8 cellular contexts compared by ENCODE assay signal in genomic region chr12:101570022-101570421, GRCh38. TPM values are rescaled to one million over a fixed set of nuclear protein-coding genes. Genes with fewer than 3 reads are reported as not detected.
DNase-seq lines count a peak whose midpoint lies in the region; ATAC-seq and TF ChIP-seq lines count a peak whose summit lies in the region.

No MANE protein-coding gene starts in this region.

- intact Hi-C loops in ascending aorta (cut with DNase I) (loop anchor here (5.0 to 10.0 kb wide), 2 partner anchors 177 to 265 kb away; partner anchors contain the start of gene GNPTAB), left colon (cut with DNase I, micrococcal nuclease) (no loop called here)

- peak in 2 of 3 experiments; percentile 12 to 19 for TF ChIP-seq CTCF in ascending aorta (IDR thresholded peaks at IDR 0.05)

- no peak overlapping the region for H3K27ac Mint-ChIP-seq in activated T-cell treated with anti-CD3 and anti-CD28 coated beads, Interleukin-2, amount 50 U/mL, for 72 hours

- DNase-seq in Caki2 (ENCODE audit: low read depth) (peak; percentile 8), LoVo (ENCODE audit: low spot score) (peak; percentile 64), ascending aorta (ENCODE audit: low spot score in 2 of 2) (no peak), left colon (no peak), NCI-H146 treated with DMSO at 0.1 percent for 48 hours (lab: John Stamatoyannopoulos, UW; ENCODE audit: unreplicated experiment) (no peak)
- DNase-seq in activated T-cell treated with anti-CD3 and anti-CD28 coated beads, Interleukin-2, amount 50 U/mL, for 72 hours: no peak

- no peaks in the 10 kb centered on the region for H3K4me1 ChIP-seq in ascending aorta

- ATAC-seq in left colon (peak; percentile 81), GM21367 (IDR thresholded peaks at IDR 0.05; ENCODE audit: unreplicated experiment) (no peak), GM18861 (IDR thresholded peaks at IDR 0.05; ENCODE audit: unreplicated experiment) (no peak)
- no peak for ATAC-seq in activated T-cell treated with anti-CD3 and anti-CD28 coated beads, Interleukin-2, amount 50 U/mL, for 72 hours (replicated peaks in 1 of 2)

- no peaks in the 10 kb centered on the region for H3K36me3 Mint-ChIP-seq in activated T-cell treated with anti-CD3 and anti-CD28 coated beads, Interleukin-2, amount 50 U/mL, for 72 hours (ENCODE audit: insufficient read depth in 2 of 2)

- no peaks in the 10 kb centered on the region for H3K9me3 Mint-ChIP-seq in activated T-cell treated with anti-CD3 and anti-CD28 coated beads, Interleukin-2, amount 50 U/mL, for 72 hours

- H3K4me1 Mint-ChIP-seq in activated T-cell treated with anti-CD3 and anti-CD28 coated beads, Interleukin-2, amount 50 U/mL, for 72 hours (ENCODE audit: low read depth): peaks cover 11% of the 10 kb centered on the region

- peaks cover 14% of the 10 kb centered on the region for H3K27me3 Mint-ChIP-seq in activated T-cell treated with anti-CD3 and anti-CD28 coated beads, Interleukin-2, amount 50 U/mL, for 72 hours (ENCODE audit: low read depth)

- H3K27ac ChIP-seq in ascending aorta: no peak overlapping the region

- no peaks in the 10 kb centered on the region for H3K9me3 ChIP-seq in ascending aorta

- H3K36me3 ChIP-seq in ascending aorta: no peaks in the 10 kb centered on the region

- H3K4me3 Mint-ChIP-seq in activated T-cell treated with anti-CD3 and anti-CD28 coated beads, Interleukin-2, amount 50 U/mL, for 72 hours: no peak overlapping the region

- H3K4me3 ChIP-seq in ascending aorta: no peak overlapping the region

- in situ Hi-C loops in Caki2 (cut with HindIII; ENCODE audit: low pct_unique_long_range_greater_than_20kb, low sequenced_read_pairs): no loop called here

- H3K27me3 ChIP-seq in ascending aorta: no peaks in the 10 kb centered on the region

RNA-seq across cellular contexts. Expression of gene MYBPC1, which starts 24.7 kb away (rescaled TPM):
- 0.06 TPM in 1 of 2 replicates, not detected in the other for total RNA-seq in Caki2 (2014; rRNA removed; shearing (Covaris generic); ENCODE audit: low replicate concordance)
- total RNA-seq in ascending aorta (not detected), left colon (10 to 100 TPM; 17.3 to 24.8 TPM)
- total RNA-seq in activated T-cell treated with anti-CD3 and anti-CD28 coated beads, Interleukin-2, amount 50 U/mL, for 72 hours: not detected

Comparison
In these comparisons a context has a peak if more than half of its experiments do, and no peak if none do; other contexts are left out.
1. DNase-seq: peak in Caki2 (single experiment) and LoVo (single experiment); none in ascending aorta (0 of 2), left colon (0 of 2), NCI-H146 treated with DMSO at 0.1 percent for 48 hours (single experiment) and activated T-cell treated with anti-CD3 and anti-CD28 coated beads, Interleukin-2, amount 50 U/mL, for 72 hours (0 of 2).
2. RNA of gene MYBPC1, which starts 24.7 kb away (total RNA-seq): 17.3 to 24.8 TPM in left colon; 0.06 TPM in Caki2, not detected in ascending aorta (single experiment) and not detected in activated T-cell treated with anti-CD3 and anti-CD28 coated beads, Interleukin-2, amount 50 U/mL, for 72 hours; every median in the first group is over 10 times any median in the second.